ENCODE assay signal across 1 cellular context in the genomic region with DNA sequence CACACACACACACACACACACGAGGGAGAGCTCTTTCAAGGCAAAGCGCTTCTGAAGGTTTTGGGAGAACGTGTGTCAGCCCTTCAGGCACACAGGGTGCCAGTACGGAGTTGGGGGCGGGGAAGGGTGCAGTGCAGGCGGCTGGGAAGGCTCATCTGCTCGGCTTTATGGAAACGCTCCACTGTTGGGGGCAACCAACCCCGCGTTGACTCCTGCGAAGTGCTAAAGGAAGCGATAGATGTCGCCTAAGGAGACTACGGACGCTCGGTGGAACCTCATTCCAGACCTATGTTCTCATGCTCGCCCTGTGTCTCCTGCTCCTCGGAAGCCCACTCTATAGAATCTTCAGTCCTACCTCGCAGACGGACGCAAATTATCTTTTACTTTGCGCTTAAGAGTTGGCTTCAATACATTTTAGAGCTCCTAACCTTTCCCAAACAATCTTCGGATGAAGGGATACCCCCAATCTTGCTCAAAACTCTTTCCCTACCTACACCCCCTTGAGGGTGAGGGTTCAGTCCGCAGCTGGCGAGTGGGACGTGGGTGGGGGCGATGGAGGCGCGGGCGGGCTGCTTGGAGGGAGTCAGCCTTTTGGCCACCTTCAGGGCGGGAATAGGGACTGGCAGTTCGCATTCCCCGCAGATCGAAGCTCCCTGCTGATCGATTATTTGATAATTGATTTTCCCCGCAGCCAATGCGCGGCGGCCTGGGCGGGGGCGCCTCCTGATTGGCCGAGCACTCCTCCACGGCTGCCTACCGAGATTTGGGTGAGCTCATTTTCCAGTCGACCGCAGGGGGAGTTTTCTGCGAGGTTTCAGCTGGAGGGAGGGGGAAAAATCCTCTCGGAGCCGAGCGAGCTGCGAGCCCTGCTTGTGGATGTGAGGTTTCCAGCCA.
A peak's percentile ranks its signal among the peaks of the same experiment; 100 is the strongest.
TF ChIP-seq lines count a peak whose summit lies in the region.

No MANE protein-coding gene starts in this region.

TF ChIP-seq in HepG2, 621 proteins besides CTCF, POLR2A, EP300 and RAD21 (continued from another document and continues in another):
- TF ChIP-seq ZNF101 (CRISPR knock-in tag; IDR thresholded peaks at IDR 0.05; ENCODE audit: borderline replicate concordance, low read depth) = no peak
- peak; percentile 89; the same call in 1 of the 2 replicates for TF ChIP-seq ZNF33B (CRISPR knock-in tag; IDR thresholded peaks at IDR 0.05)
- TF ChIP-seq ARNTL (CRISPR knock-in tag; IDR thresholded peaks at IDR 0.05) = no peak
- TF ChIP-seq ZNF17 (CRISPR knock-in tag; IDR thresholded peaks at IDR 0.05) = no peak
- no peak for TF ChIP-seq WIZ (CRISPR knock-in tag; IDR thresholded peaks at IDR 0.05)
- 0 out of 2 replicates have a peak, but pooled peaks have one; percentile 66 for TF ChIP-seq SIN3A (IDR thresholded peaks at IDR 0.05; ENCODE audit: borderline replicate concordance, low read depth, low read length)
- no peak for TF ChIP-seq HMGA1 (CRISPR knock-in tag; conservative IDR thresholded peaks at IDR 0.05)
- TF ChIP-seq, protein P1, sequence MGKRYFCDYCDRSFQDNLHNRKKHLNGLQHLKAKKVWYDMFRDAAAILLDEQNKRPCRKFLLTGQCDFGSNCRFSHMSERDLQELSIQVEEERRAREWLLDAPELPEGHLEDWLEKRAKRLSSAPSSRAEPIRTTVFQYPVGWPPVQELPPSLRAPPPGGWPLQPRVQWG (CRISPR knock-in tag; IDR thresholded peaks at IDR 0.05; ENCODE audit: borderline replicate concordance, low read depth) = no peak
- TF ChIP-seq SMYD3 (CRISPR knock-in tag; IDR thresholded peaks at IDR 0.05) = no peak
- TF ChIP-seq, protein P2, sequence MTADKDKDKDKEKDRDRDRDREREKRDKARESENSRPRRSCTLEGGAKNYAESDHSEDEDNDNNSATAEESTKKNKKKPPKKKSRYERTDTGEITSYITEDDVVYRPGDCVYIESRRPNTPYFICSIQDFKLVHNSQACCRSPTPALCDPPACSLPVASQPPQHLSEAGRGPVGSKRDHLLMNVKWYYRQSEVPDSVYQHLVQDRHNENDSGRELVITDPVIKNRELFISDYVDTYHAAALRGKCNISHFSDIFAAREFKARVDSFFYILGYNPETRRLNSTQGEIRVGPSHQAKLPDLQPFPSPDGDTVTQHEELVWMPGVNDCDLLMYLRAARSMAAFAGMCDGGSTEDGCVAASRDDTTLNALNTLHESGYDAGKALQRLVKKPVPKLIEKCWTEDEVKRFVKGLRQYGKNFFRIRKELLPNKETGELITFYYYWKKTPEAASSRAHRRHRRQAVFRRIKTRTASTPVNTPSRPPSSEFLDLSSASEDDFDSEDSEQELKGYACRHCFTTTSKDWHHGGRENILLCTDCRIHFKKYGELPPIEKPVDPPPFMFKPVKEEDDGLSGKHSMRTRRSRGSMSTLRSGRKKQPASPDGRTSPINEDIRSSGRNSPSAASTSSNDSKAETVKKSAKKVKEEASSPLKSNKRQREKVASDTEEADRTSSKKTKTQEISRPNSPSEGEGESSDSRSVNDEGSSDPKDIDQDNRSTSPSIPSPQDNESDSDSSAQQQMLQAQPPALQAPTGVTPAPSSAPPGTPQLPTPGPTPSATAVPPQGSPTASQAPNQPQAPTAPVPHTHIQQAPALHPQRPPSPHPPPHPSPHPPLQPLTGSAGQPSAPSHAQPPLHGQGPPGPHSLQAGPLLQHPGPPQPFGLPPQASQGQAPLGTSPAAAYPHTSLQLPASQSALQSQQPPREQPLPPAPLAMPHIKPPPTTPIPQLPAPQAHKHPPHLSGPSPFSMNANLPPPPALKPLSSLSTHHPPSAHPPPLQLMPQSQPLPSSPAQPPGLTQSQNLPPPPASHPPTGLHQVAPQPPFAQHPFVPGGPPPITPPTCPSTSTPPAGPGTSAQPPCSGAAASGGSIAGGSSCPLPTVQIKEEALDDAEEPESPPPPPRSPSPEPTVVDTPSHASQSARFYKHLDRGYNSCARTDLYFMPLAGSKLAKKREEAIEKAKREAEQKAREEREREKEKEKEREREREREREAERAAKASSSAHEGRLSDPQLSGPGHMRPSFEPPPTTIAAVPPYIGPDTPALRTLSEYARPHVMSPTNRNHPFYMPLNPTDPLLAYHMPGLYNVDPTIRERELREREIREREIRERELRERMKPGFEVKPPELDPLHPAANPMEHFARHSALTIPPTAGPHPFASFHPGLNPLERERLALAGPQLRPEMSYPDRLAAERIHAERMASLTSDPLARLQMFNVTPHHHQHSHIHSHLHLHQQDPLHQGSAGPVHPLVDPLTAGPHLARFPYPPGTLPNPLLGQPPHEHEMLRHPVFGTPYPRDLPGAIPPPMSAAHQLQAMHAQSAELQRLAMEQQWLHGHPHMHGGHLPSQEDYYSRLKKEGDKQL (CRISPR knock-in tag; IDR thresholded peaks at IDR 0.05; ENCODE audit: low read depth) = no peak
- TF ChIP-seq HHEX (CRISPR knock-in tag; IDR thresholded peaks at IDR 0.05) = no peak
- TF ChIP-seq ZNF841 (CRISPR knock-in tag; IDR thresholded peaks at IDR 0.05; ENCODE audit: borderline replicate concordance) = no peak
- TF ChIP-seq GATAD1 (CRISPR knock-in tag; IDR thresholded peaks at IDR 0.05) = peak; percentile 68
- no peak for TF ChIP-seq ZNF7 (CRISPR knock-in tag; IDR thresholded peaks at IDR 0.05)
- peak; percentile 77; the same call in 1 of the 2 replicates for TF ChIP-seq EED (CRISPR knock-in tag; IDR thresholded peaks at IDR 0.05)
- TF ChIP-seq KDM4B (CRISPR knock-in tag; IDR thresholded peaks at IDR 0.05) = no peak
- no peak for TF ChIP-seq XRCC5 (optimal IDR thresholded peaks at IDR 0.05; ENCODE audit: low read length)
- TF ChIP-seq ADNP (CRISPR knock-in tag; IDR thresholded peaks at IDR 0.05) = no peak
- peak; percentile 83 for TF ChIP-seq POGZ (CRISPR knock-in tag; IDR thresholded peaks at IDR 0.05)
- TF ChIP-seq NFKB2 (CRISPR knock-in tag; IDR thresholded peaks at IDR 0.05; ENCODE audit: borderline replicate concordance) = no peak
- TF ChIP-seq MEIS1 (CRISPR knock-in tag; IDR thresholded peaks at IDR 0.05; ENCODE audit: borderline replicate concordance) = no peak
- TF ChIP-seq PCBP2 (optimal IDR thresholded peaks at IDR 0.05; ENCODE audit: low read depth, low read length, poor library complexity, severe bottlenecking) = no peak
- no peak for TF ChIP-seq PAX8 (CRISPR knock-in tag; IDR thresholded peaks at IDR 0.05; ENCODE audit: borderline replicate concordance)
- TF ChIP-seq KLF16 (CRISPR knock-in tag; IDR thresholded peaks at IDR 0.05) = no peak
- no peak for TF ChIP-seq ZNF432 (CRISPR knock-in tag; IDR thresholded peaks at IDR 0.05; ENCODE audit: borderline replicate concordance)
- TF ChIP-seq, protein P3, sequence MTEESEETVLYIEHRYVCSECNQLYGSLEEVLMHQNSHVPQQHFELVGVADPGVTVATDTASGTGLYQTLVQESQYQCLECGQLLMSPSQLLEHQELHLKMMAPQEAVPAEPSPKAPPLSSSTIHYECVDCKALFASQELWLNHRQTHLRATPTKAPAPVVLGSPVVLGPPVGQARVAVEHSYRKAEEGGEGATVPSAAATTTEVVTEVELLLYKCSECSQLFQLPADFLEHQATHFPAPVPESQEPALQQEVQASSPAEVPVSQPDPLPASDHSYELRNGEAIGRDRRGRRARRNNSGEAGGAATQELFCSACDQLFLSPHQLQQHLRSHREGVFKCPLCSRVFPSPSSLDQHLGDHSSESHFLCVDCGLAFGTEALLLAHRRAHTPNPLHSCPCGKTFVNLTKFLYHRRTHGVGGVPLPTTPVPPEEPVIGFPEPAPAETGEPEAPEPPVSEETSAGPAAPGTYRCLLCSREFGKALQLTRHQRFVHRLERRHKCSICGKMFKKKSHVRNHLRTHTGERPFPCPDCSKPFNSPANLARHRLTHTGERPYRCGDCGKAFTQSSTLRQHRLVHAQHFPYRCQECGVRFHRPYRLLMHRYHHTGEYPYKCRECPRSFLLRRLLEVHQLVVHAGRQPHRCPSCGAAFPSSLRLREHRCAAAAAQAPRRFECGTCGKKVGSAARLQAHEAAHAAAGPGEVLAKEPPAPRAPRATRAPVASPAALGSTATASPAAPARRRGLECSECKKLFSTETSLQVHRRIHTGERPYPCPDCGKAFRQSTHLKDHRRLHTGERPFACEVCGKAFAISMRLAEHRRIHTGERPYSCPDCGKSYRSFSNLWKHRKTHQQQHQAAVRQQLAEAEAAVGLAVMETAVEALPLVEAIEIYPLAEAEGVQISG (CRISPR knock-in tag; IDR thresholded peaks at IDR 0.05) = peak; percentile 42; the same call in 1 of the 2 replicates
- no peak for TF ChIP-seq SATB2 (CRISPR knock-in tag; IDR thresholded peaks at IDR 0.05)
- no peak for TF ChIP-seq DNMT1 (CRISPR knock-in tag; IDR thresholded peaks at IDR 0.05)
- TF ChIP-seq, protein P4, sequence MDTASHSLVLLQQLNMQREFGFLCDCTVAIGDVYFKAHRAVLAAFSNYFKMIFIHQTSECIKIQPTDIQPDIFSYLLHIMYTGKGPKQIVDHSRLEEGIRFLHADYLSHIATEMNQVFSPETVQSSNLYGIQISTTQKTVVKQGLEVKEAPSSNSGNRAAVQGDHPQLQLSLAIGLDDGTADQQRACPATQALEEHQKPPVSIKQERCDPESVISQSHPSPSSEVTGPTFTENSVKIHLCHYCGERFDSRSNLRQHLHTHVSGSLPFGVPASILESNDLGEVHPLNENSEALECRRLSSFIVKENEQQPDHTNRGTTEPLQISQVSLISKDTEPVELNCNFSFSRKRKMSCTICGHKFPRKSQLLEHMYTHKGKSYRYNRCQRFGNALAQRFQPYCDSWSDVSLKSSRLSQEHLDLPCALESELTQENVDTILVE (CRISPR knock-in tag; IDR thresholded peaks at IDR 0.05) = 0 out of 2 replicates have a peak, but pooled peaks have one; percentile 49
- no peak for TF ChIP-seq ZZZ3 (CRISPR knock-in tag; IDR thresholded peaks at IDR 0.05; ENCODE audit: borderline replicate concordance)
- no peak for TF ChIP-seq NFKBIZ (CRISPR knock-in tag; IDR thresholded peaks at IDR 0.05)
- no peak for TF ChIP-seq PRPF4 (IDR thresholded peaks at IDR 0.05; ENCODE audit: low read depth, low read length, poor library complexity, severe bottlenecking)
- TF ChIP-seq, protein P5, sequence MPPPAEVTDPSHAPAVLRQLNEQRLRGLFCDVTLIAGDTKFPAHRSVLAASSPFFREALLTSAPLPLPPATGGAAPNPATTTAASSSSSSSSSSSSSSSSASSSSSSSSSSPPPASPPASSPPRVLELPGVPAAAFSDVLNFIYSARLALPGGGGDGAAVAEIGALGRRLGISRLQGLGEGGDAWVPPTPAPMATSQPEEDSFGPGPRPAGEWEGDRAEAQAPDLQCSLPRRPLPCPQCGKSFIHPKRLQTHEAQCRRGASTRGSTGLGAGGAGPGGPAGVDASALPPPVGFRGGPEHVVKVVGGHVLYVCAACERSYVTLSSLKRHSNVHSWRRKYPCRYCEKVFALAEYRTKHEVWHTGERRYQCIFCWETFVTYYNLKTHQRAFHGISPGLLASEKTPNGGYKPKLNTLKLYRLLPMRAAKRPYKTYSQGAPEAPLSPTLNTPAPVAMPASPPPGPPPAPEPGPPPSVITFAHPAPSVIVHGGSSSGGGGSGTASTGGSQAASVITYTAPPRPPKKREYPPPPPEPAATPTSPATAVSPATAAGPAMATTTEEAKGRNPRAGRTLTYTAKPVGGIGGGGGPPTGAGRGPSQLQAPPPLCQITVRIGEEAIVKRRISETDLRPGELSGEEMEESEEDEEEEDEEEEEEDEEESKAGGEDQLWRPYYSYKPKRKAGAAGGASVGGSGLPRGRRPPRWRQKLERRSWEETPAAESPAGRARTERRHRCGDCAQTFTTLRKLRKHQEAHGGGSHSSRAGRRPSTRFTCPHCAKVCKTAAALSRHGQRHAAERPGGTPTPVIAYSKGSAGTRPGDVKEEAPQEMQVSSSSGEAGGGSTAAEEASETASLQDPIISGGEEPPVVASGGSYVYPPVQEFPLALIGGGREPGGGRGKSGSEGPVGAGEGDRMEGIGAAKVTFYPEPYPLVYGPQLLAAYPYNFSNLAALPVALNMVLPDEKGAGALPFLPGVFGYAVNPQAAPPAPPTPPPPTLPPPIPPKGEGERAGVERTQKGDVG (CRISPR knock-in tag; IDR thresholded peaks at IDR 0.05; ENCODE audit: borderline replicate concordance) = no peak
- no peak for TF ChIP-seq KDM5A (IDR thresholded peaks at IDR 0.05; ENCODE audit: borderline replicate concordance, low read length)
- TF ChIP-seq ZKSCAN5 (CRISPR knock-in tag; IDR thresholded peaks at IDR 0.05) = no peak
- TF ChIP-seq NFIB (CRISPR knock-in tag; IDR thresholded peaks at IDR 0.05; ENCODE audit: borderline replicate concordance) = no peak
- no peak for TF ChIP-seq U2AF1 (optimal IDR thresholded peaks at IDR 0.05; ENCODE audit: low read depth, low read length)
- TF ChIP-seq FOXO1 (CRISPR knock-in tag; IDR thresholded peaks at IDR 0.05) = 0 out of 2 replicates have a peak, but pooled peaks have one; percentile 19
- TF ChIP-seq, protein P6, sequence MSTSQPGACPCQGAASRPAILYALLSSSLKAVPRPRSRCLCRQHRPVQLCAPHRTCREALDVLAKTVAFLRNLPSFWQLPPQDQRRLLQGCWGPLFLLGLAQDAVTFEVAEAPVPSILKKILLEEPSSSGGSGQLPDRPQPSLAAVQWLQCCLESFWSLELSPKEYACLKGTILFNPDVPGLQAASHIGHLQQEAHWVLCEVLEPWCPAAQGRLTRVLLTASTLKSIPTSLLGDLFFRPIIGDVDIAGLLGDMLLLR (CRISPR knock-in tag; IDR thresholded peaks at IDR 0.05) = no peak
- TF ChIP-seq, protein P7, sequence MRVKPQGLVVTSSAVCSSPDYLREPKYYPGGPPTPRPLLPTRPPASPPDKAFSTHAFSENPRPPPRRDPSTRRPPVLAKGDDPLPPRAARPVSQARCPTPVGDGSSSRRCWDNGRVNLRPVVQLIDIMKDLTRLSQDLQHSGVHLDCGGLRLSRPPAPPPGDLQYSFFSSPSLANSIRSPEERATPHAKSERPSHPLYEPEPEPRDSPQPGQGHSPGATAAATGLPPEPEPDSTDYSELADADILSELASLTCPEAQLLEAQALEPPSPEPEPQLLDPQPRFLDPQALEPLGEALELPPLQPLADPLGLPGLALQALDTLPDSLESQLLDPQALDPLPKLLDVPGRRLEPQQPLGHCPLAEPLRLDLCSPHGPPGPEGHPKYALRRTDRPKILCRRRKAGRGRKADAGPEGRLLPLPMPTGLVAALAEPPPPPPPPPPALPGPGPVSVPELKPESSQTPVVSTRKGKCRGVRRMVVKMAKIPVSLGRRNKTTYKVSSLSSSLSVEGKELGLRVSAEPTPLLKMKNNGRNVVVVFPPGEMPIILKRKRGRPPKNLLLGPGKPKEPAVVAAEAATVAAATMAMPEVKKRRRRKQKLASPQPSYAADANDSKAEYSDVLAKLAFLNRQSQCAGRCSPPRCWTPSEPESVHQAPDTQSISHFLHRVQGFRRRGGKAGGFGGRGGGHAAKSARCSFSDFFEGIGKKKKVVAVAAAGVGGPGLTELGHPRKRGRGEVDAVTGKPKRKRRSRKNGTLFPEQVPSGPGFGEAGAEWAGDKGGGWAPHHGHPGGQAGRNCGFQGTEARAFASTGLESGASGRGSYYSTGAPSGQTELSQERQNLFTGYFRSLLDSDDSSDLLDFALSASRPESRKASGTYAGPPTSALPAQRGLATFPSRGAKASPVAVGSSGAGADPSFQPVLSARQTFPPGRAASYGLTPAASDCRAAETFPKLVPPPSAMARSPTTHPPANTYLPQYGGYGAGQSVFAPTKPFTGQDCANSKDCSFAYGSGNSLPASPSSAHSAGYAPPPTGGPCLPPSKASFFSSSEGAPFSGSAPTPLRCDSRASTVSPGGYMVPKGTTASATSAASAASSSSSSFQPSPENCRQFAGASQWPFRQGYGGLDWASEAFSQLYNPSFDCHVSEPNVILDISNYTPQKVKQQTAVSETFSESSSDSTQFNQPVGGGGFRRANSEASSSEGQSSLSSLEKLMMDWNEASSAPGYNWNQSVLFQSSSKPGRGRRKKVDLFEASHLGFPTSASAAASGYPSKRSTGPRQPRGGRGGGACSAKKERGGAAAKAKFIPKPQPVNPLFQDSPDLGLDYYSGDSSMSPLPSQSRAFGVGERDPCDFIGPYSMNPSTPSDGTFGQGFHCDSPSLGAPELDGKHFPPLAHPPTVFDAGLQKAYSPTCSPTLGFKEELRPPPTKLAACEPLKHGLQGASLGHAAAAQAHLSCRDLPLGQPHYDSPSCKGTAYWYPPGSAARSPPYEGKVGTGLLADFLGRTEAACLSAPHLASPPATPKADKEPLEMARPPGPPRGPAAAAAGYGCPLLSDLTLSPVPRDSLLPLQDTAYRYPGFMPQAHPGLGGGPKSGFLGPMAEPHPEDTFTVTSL (CRISPR knock-in tag; IDR thresholded peaks at IDR 0.05; ENCODE audit: borderline replicate concordance) = no peak
- TF ChIP-seq SP140L (CRISPR knock-in tag; IDR thresholded peaks at IDR 0.05; ENCODE audit: borderline replicate concordance) = no peak
